In the genomic region with DNA sequence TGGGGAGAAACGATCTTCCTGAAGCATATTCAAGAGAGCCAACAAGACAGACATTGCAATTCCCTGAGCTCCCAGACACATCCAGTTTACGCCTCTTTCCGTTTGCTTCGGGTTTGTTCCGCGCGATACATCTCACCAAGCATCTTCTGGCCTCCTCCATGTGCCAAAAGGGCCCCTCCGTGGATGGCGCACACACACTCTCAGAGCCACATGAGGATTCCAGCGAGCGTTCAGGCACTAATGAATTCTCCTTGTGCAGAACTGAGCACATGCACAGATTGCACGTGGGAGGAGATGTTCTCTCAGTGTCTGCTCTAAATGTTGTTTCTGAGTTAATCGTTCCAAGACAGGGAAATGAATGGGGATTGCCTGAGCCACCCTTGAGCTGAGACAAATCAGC, we compare ENCODE assay signal across 21 cellular contexts.
A peak's percentile ranks its signal among the peaks of the same experiment; 100 is the strongest.
DNase-seq lines count a peak whose midpoint lies in the region; ATAC-seq and TF ChIP-seq lines count a peak whose summit lies in the region.
"Had no signal": no experiment of that assay in that cellular context is flagged by ENCODE, and none has a peak within 500 bp of the region (broad histone marks: within the 10 kb centered on the region; RNA-seq: fewer than 3 reads in every experiment).

No MANE protein-coding gene starts in this region.

- peak overlapping the region; percentile 56 for H3K27ac Mint-ChIP-seq in progenitor cell of endocrine pancreas
- H3K27ac Mint-ChIP-seq: B cell; CD4-positive, CD25-positive, alpha-beta regulatory T cell; CD8-positive, alpha-beta memory T cell; H9 had no signal

- H3K27me3 Mint-ChIP-seq in progenitor cell of endocrine pancreas = no peaks in the 10 kb centered on the region
- H3K27me3 Mint-ChIP-seq: B cell; CD4-positive, CD25-positive, alpha-beta regulatory T cell; CD8-positive, alpha-beta memory T cell had no signal

- H3K4me1 ChIP-seq in foreskin keratinocyte = no peaks in the 10 kb centered on the region
- H3K4me1 ChIP-seq: A549 had no signal

- ATAC-seq in foreskin keratinocyte = no peak
- ATAC-seq: A549, GM12878 had no signal

- no peaks in the 10 kb centered on the region for H3K4me1 Mint-ChIP-seq in progenitor cell of endocrine pancreas (ENCODE audit: low read depth)
- H3K4me1 Mint-ChIP-seq: B cell; CD4-positive, CD25-positive, alpha-beta regulatory T cell; CD8-positive, alpha-beta memory T cell had no signal

- H3K27me3 ChIP-seq in dorsolateral prefrontal cortex = no peaks in the 10 kb centered on the region
- H3K27me3 ChIP-seq in foreskin keratinocyte = no peaks in the 10 kb centered on the region

- H3K27ac ChIP-seq in dorsolateral prefrontal cortex = peak overlapping the region in 1 of 59 donors; percentile 51
- no peak overlapping the region for H3K27ac ChIP-seq in foreskin keratinocyte
- H3K27ac ChIP-seq: 22Rv1, A549 had no signal

- H3K4me3 Mint-ChIP-seq in progenitor cell of endocrine pancreas (ENCODE audit: low read depth) = no peak overlapping the region
- H3K4me3 Mint-ChIP-seq: B cell; CD4-positive, CD25-positive, alpha-beta regulatory T cell; CD8-positive, alpha-beta memory T cell; H9 had no signal

- TF ChIP-seq CTCF in dorsolateral prefrontal cortex (IDR thresholded peaks at IDR 0.05 in 54 of 56, conservative IDR thresholded peaks at IDR 0.05 in 2 of 56; ENCODE audit: low read depth in 1 of 56, partially characterized antibody in 56 of 56) (no peak), progenitor cell of endocrine pancreas (IDR thresholded peaks at IDR 0.05; ENCODE audit: unreplicated experiment) (no peak), foreskin keratinocyte (conservative IDR thresholded peaks at IDR 0.05) (no peak)

- no peaks in the 10 kb centered on the region for H3K9me3 Mint-ChIP-seq in progenitor cell of endocrine pancreas (ENCODE audit: low read depth)
- H3K9me3 Mint-ChIP-seq: H9 had no signal

- no peaks in the 10 kb centered on the region for H3K36me3 Mint-ChIP-seq in progenitor cell of endocrine pancreas (ENCODE audit: insufficient read depth)
- H3K36me3 Mint-ChIP-seq: CD4-positive, CD25-positive, alpha-beta regulatory T cell; CD8-positive, alpha-beta memory T cell had no signal

- intact Hi-C loops in dorsolateral prefrontal cortex (cut with DNase I) = no loop called here

- H3K4me3 ChIP-seq in dorsolateral prefrontal cortex = no peak overlapping the region
- H3K4me3 ChIP-seq: A549, GM12878 had no signal

- peak; percentile 64 for DNase-seq in Ammon's horn (ENCODE audit: low spot score)
- DNase-seq in dorsolateral prefrontal cortex = peak; percentile 3 to 84 (median 60)
- peak in 32 of 56 donors; percentile 0 to 73 (median 18) for DNase-seq in nucleus accumbens (lab: John Stamatoyannopoulos, UW)
- DNase-seq in progenitor cell of endocrine pancreas (ENCODE audit: low spot score, unreplicated experiment) = no peak
- DNase-seq in NCI-H1417 treated with DMSO at 0.1 percent for 48 hours (lab: John Stamatoyannopoulos, UW) = no peak
- DNase-seq in stimulated activated CD4-positive, alpha-beta T cell treated with anti-CD3 and anti-CD28 coated beads, Interleukin-4, amount 100 ng/mL, for 1 hour = no peak
- no peak for DNase-seq in foreskin keratinocyte
- no peak for DNase-seq in NCI-H1092 treated with DMSO at 0.1 percent for 48 hours (lab: John Stamatoyannopoulos, UW)
- DNase-seq: C1 segment of cervical spinal cord; CD4-positive, CD25-positive, alpha-beta regulatory T cell; CD8-positive, alpha-beta memory T cell; COR-L47; DMS 273 treated with DMSO at 0.1 percent for 48 hours; DMS53; DND-41; EL; H9 had no signal

Comparison
In these comparisons a context has a peak if more than half of its experiments do, and no peak if none do; other contexts are left out.
1. DNase-seq: peak in Ammon's horn (single experiment), dorsolateral prefrontal cortex (10 of 10) and nucleus accumbens (32 of 56); none in progenitor cell of endocrine pancreas (single experiment), NCI-H1417 treated with DMSO at 0.1 percent for 48 hours (single experiment), stimulated activated CD4-positive, alpha-beta T cell treated with anti-CD3 and anti-CD28 coated beads, Interleukin-4, amount 100 ng/mL, for 1 hour (single experiment), foreskin keratinocyte (0 of 2) and NCI-H1092 treated with DMSO at 0.1 percent for 48 hours (single experiment).